In the genomic region with DNA sequence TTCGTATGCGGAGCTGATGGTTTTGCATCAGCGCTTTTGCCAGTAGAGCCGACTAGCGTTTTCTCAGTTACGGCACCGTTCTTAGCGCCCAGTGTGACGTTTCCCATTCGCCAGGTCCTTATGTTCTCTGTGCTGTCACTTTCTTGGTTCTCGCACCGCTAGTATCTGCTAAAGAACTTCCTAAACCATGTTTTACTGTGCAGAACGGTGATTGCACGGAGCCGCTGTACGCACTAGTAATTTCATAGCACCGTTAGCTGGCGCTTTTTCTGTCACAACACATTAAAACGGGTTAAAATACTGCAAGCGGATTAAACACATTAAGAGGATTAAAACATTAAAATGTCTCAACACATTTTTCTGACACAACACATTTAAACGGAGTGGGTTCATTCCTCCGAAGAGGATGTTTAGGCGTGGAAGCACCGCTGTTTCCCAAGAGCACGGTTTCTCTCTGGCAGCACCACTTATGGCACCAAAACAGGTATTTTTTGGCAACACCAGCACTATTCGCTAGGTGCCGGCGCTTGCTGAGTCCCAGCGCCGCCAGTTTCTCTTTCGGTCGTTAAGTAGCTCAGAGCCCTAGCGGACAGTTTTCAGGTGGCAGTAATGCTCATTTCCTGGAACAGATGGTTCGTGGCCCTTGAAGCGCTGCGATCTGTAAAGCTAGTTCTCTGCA, we compare ENCODE assay signal across 8 cellular contexts. TPM values are rescaled to one million over a fixed set of nuclear protein-coding genes. Genes with fewer than 3 reads are reported as not detected.
DNase-seq lines count a peak whose midpoint lies in the region; ATAC-seq and TF ChIP-seq lines count a peak whose summit lies in the region.

No MANE protein-coding gene starts in this region.

- H3K36me3 ChIP-seq in neuron (ENCODE audit: insufficient read depth, low read length) (no peaks in the 10 kb centered on the region), tibial nerve (no peaks in the 10 kb centered on the region)

- TF ChIP-seq POLR2A in tibial nerve (IDR thresholded peaks at IDR 0.05) = peak in 1 of 2 donors; percentile 16

- DNase-seq in D341Med (ENCODE audit: low spot score) (peak; percentile 73), HL-60 (ENCODE audit: low read depth in 1 of 2, low spot score in 1 of 2) (peak in 1 of 2 experiments; percentile 89), NOMO-1 (lab: John Stamatoyannopoulos, UW; ENCODE audit: unreplicated experiment in 2 of 2) (peak; percentile 99 to 100), tibial nerve (ENCODE audit: low spot score in 2 of 2) (no peak)
- peak; percentile 85 for DNase-seq in activated CD8-positive, alpha-beta memory T cell treated with anti-CD3 and anti-CD28 coated beads, Interleukin-2, amount 50 U/mL, for 48 hours

- H3K9me3 ChIP-seq in neuron (ENCODE audit: low read length) (no peaks in the 10 kb centered on the region), tibial nerve (no peaks in the 10 kb centered on the region)

- peaks cover 30% of the 10 kb centered on the region for H3K4me1 ChIP-seq in neuron (ENCODE audit: insufficient read depth, low read length)
- H3K4me1 ChIP-seq in tibial nerve = peaks cover 0 to 22% (median 11%) of the 10 kb centered on the region in 4 donors

- TF ChIP-seq CTCF in HL-60 (IDR thresholded peaks at IDR 0.05; ENCODE audit: insufficient read depth, low read length) (peak; percentile 29), tibial nerve (IDR thresholded peaks at IDR 0.05) (peak; percentile 24 to 64 (median 32))

- H3K27ac ChIP-seq in HL-60 (replicated peaks) (peak overlapping the region; percentile 97), tibial nerve (peak overlapping the region; percentile 95 to 99 (median 96))

- peak overlapping the region; percentile 74 for H2AFZ ChIP-seq in neuron (ENCODE audit: low read depth, low read length)

- no peaks in the 10 kb centered on the region for H3K27me3 ChIP-seq in HL-60 (ENCODE audit: insufficient read depth, poor library complexity, severe bottlenecking)
- no peaks in the 10 kb centered on the region for H3K27me3 ChIP-seq in neuron (ENCODE audit: insufficient read depth, low read length)
- peaks cover 0 to 3% of the 10 kb centered on the region in 2 donors for H3K27me3 ChIP-seq in tibial nerve

- 19 to 23% methylated on average over 36 of the region's 36 CpGs for whole genome bisulfite sequencing in tibial nerve, 2 donors

- TF ChIP-seq EP300 in tibial nerve (IDR thresholded peaks at IDR 0.05) = peak in 1 of 2 donors; percentile 36

- peak; percentile 59 for ATAC-seq in GM21367 (IDR thresholded peaks at IDR 0.05; ENCODE audit: unreplicated experiment)
- peak; percentile 84 for ATAC-seq in esophagus mucosa

- H3K4me3 ChIP-seq in HL-60 (replicated peaks; ENCODE audit: insufficient read depth, low read length) (peak overlapping the region; percentile 62), neuron (ENCODE audit: low read length) (peak overlapping the region; percentile 73), tibial nerve (peak overlapping the region; percentile 60 to 75 (median 66))

RNA-seq across cellular contexts. Expression of gene ANXA2R, which starts 20.4 kb away (rescaled TPM):
- 1.8 TPM for total RNA-seq in esophagus mucosa
- total RNA-seq in tibial nerve = 1 to 10 TPM; 5.4 to 9.0 (median 8.1) TPM

Comparison
In these comparisons a context has a peak if more than half of its experiments do, and no peak if none do; other contexts are left out.
1. DNase-seq: peak in D341Med (single experiment), NOMO-1 (2 of 2) and activated CD8-positive, alpha-beta memory T cell treated with anti-CD3 and anti-CD28 coated beads, Interleukin-2, amount 50 U/mL, for 48 hours (single experiment); none in tibial nerve (0 of 2).
2. Peak in every context shown above with its lines, with median percentiles within 50 percentile points of each other: H3K4me3 ChIP-seq.